In genomic region chr18:46190667-46191066, GRCh38 we compare ENCODE assay signal across 16 cellular contexts.
A peak's percentile ranks its signal among the peaks of the same experiment; 100 is the strongest.
DNase-seq lines count a peak whose midpoint lies in the region; ATAC-seq and TF ChIP-seq lines count a peak whose summit lies in the region.
"Had no signal": no experiment of that assay in that cellular context is flagged by ENCODE, and none has a peak within 500 bp of the region (broad histone marks: within the 10 kb centered on the region; RNA-seq: fewer than 3 reads in every experiment).

No MANE protein-coding gene starts in this region.

- H3K27ac ChIP-seq in CD4-positive, CD25-positive, alpha-beta regulatory T cell (ENCODE audit: insufficient read depth, low read length, poor library complexity, severe bottlenecking), result no peak overlapping the region
- H3K27ac ChIP-seq in foreskin keratinocyte (no peak overlapping the region), colonic mucosa (no peak overlapping the region)
- H3K27ac ChIP-seq: 22Rv1 had no signal

- H3K4me1 Mint-ChIP-seq in CD4-positive, CD25-positive, alpha-beta regulatory T cell, result peaks cover 13 to 57% (median 27%) of the 10 kb centered on the region in 4 donors
- H3K4me1 Mint-ChIP-seq in WTC11, result 0 out of 2 replicates have a peak, but pooled peaks cover 3% of the 10 kb centered on the region
- peaks cover 9 to 16% of the 10 kb centered on the region in 2 donors for H3K4me1 Mint-ChIP-seq in natural killer cell treated with Interleukin-12 subunit alpha and Interleukin-12 subunit beta and Interleukin-15 and Interleukin-18, amount 100 ng/mL, for 72 hours (ENCODE audit: low read depth in 2 of 2)

- CTCF ChIA-PET in WTC11 (lab: Charles Lee), result interaction anchor here (0.6 to 1.0 kb wide), 2 partner anchors 17 to 1818 kb away, joined by 3 to 4 read pairs; a partner anchor contains a TSS

- H3K36me3 Mint-ChIP-seq in CD4-positive, CD25-positive, alpha-beta regulatory T cell, result peaks cover 8% of the 10 kb centered on the region
- H3K36me3 Mint-ChIP-seq in WTC11, result no peaks in the 10 kb centered on the region
- H3K36me3 Mint-ChIP-seq in natural killer cell treated with Interleukin-12 subunit alpha and Interleukin-12 subunit beta and Interleukin-15 and Interleukin-18, amount 100 ng/mL, for 72 hours, result no peaks in the 10 kb centered on the region

- no peaks in the 10 kb centered on the region for H3K27me3 Mint-ChIP-seq in CD4-positive, CD25-positive, alpha-beta regulatory T cell
- no peaks in the 10 kb centered on the region for H3K27me3 Mint-ChIP-seq in WTC11 (ENCODE audit: low read depth)
- no peaks in the 10 kb centered on the region for H3K27me3 Mint-ChIP-seq in natural killer cell treated with Interleukin-12 subunit alpha and Interleukin-12 subunit beta and Interleukin-15 and Interleukin-18, amount 100 ng/mL, for 72 hours
- H3K27me3 Mint-ChIP-seq: CD8-positive, alpha-beta memory T cell had no signal

- H3K27me3 ChIP-seq in CD4-positive, CD25-positive, alpha-beta regulatory T cell (ENCODE audit: control insufficient read depth, insufficient read depth, low read length), result no peaks in the 10 kb centered on the region
- H3K27me3 ChIP-seq in foreskin keratinocyte, result no peaks in the 10 kb centered on the region
- no peaks in the 10 kb centered on the region for H3K27me3 ChIP-seq in colonic mucosa

- H3K4me1 ChIP-seq in CD4-positive, CD25-positive, alpha-beta regulatory T cell (ENCODE audit: control insufficient read depth, insufficient read depth, low read length, poor library complexity, severe bottlenecking), result peaks cover 9% of the 10 kb centered on the region
- H3K4me1 ChIP-seq in foreskin keratinocyte (no peaks in the 10 kb centered on the region), colonic mucosa (no peaks in the 10 kb centered on the region)

- peak overlapping the region in 1 of 4 donors; percentile 29 for H3K4me3 Mint-ChIP-seq in CD4-positive, CD25-positive, alpha-beta regulatory T cell
- no peak overlapping the region for H3K4me3 Mint-ChIP-seq in WTC11
- no peak overlapping the region for H3K4me3 Mint-ChIP-seq in natural killer cell treated with Interleukin-12 subunit alpha and Interleukin-12 subunit beta and Interleukin-15 and Interleukin-18, amount 100 ng/mL, for 72 hours

- POLR2A ChIA-PET in WTC11 (lab: Charles Lee), result interaction anchor here (0.7 kb wide), 1 partner anchor 265 kb away, joined by 3 read pairs; no protein-coding TSS in a partner anchor

- peaks cover 4% of the 10 kb centered on the region for H3K36me3 ChIP-seq in CD4-positive, CD25-positive, alpha-beta regulatory T cell (ENCODE audit: control insufficient read depth, insufficient read depth, low read length)
- no peaks in the 10 kb centered on the region for H3K36me3 ChIP-seq in colonic mucosa

- no peaks in the 10 kb centered on the region for H3K9me3 ChIP-seq in CD4-positive, CD25-positive, alpha-beta regulatory T cell (ENCODE audit: control insufficient read depth in 2 of 2, low read length in 2 of 2)
- H3K9me3 ChIP-seq in colonic mucosa, result no peaks in the 10 kb centered on the region

- H3K4me3 ChIP-seq in CD4-positive, CD25-positive, alpha-beta regulatory T cell (ENCODE audit: low read depth, low read length), result no peak overlapping the region
- H3K4me3 ChIP-seq in colonic mucosa, result no peak overlapping the region

- H3K27ac Mint-ChIP-seq in CD4-positive, CD25-positive, alpha-beta regulatory T cell, result peak overlapping the region; percentile 3 to 72 (median 64)
- 0 out of 2 replicates have a peak overlapping the region, but pooled peaks have one; percentile 8 for H3K27ac Mint-ChIP-seq in WTC11
- no peak overlapping the region for H3K27ac Mint-ChIP-seq in natural killer cell treated with Interleukin-12 subunit alpha and Interleukin-12 subunit beta and Interleukin-15 and Interleukin-18, amount 100 ng/mL, for 72 hours

- peak; percentile 81 to 91 for ATAC-seq in activated CD4-positive, CD25-positive, alpha-beta regulatory T cell treated with anti-CD3 and anti-CD28 coated beads, Interleukin-2, amount 50 U/mL, for 24 hours
- peak in 1 of 2 donors; percentile 25 for ATAC-seq in CD4-positive, CD25-positive, alpha-beta regulatory T cell (ENCODE audit: low read depth in 2 of 2)
- ATAC-seq in WTC11 (no peak), foreskin keratinocyte (peak; percentile 51)
- ATAC-seq in natural killer cell treated with Interleukin-12 subunit alpha and Interleukin-12 subunit beta and Interleukin-15 and Interleukin-18, amount 100 ng/mL, for 72 hours, result no peak
- ATAC-seq: HCT116 had no signal

- no peaks in the 10 kb centered on the region for H3K9me3 Mint-ChIP-seq in CD4-positive, CD25-positive, alpha-beta regulatory T cell
- H3K9me3 Mint-ChIP-seq in WTC11, result no peaks in the 10 kb centered on the region
- no peaks in the 10 kb centered on the region for H3K9me3 Mint-ChIP-seq in natural killer cell treated with Interleukin-12 subunit alpha and Interleukin-12 subunit beta and Interleukin-15 and Interleukin-18, amount 100 ng/mL, for 72 hours
- H3K9me3 Mint-ChIP-seq: CD8-positive, alpha-beta memory T cell had no signal

- TF ChIP-seq CTCF in WTC11 (IDR thresholded peaks at IDR 0.05) (no peak), foreskin keratinocyte (conservative IDR thresholded peaks at IDR 0.05) (no peak), colonic mucosa (IDR thresholded peaks at IDR 0.05) (no peak)

- intact Hi-C loops in colonic mucosa (cut with DNase I), result no loop called here

- DNase-seq in activated CD4-positive, CD25-positive, alpha-beta regulatory T cell treated with anti-CD3 and anti-CD28 coated beads, Interleukin-2, amount 50 U/mL, for 72 hours, result no peak
- no peak for DNase-seq in CD4-positive, CD25-positive, alpha-beta regulatory T cell
- DNase-seq in WTC11 (ENCODE audit: low spot score), result no peak
- DNase-seq in foreskin keratinocyte, result no peak
- DNase-seq in colonic mucosa, result no peak
- no peak for DNase-seq in SW 1271 (lab: John Stamatoyannopoulos, UW)
- no peak for DNase-seq in natural killer cell treated with Interleukin-12 subunit alpha and Interleukin-12 subunit beta and Interleukin-15 and Interleukin-18, amount 100 ng/mL, for 72 hours (ENCODE audit: low spot score)
- DNase-seq: CD8-positive, alpha-beta memory T cell; DMS79; NCI-H1417; NCI-H1930; NCI-H446; NK-92 treated with Interleukin-12 subunit alpha and Interleukin-12 subunit beta, amount 100 ng/mL, for 24 hours had no signal

- H3K9ac ChIP-seq in colonic mucosa (ENCODE audit: low read depth in 2 of 2, low read length in 2 of 2), result no peak overlapping the region

TF ChIP-seq in WTC11, 78 proteins besides CTCF, POLR2A, EP300 and RAD21 (continues in another document):
- TF ChIP-seq ZNF396 (CRISPR knock-in tag; IDR thresholded peaks at IDR 0.05; ENCODE audit: borderline replicate concordance) (no peak), MLX (CRISPR knock-in tag; IDR thresholded peaks at IDR 0.05) (no peak), TEAD4 (CRISPR knock-in tag; IDR thresholded peaks at IDR 0.05) (no peak), IRF2 (CRISPR knock-in tag; IDR thresholded peaks at IDR 0.05; ENCODE audit: borderline replicate concordance, low read depth) (no peak), RELA (CRISPR knock-in tag; IDR thresholded peaks at IDR 0.05; ENCODE audit: borderline replicate concordance) (no peak), ATF2 (CRISPR knock-in tag; IDR thresholded peaks at IDR 0.05; ENCODE audit: borderline replicate concordance, low read depth) (no peak), NFATC4 (CRISPR knock-in tag; IDR thresholded peaks at IDR 0.05) (no peak), ZNF317 (CRISPR knock-in tag; IDR thresholded peaks at IDR 0.05; ENCODE audit: borderline replicate concordance, low read depth) (no peak), ZNF219 (CRISPR knock-in tag; IDR thresholded peaks at IDR 0.05; ENCODE audit: borderline replicate concordance) (no peak), NR2C2 (CRISPR knock-in tag; IDR thresholded peaks at IDR 0.05) (no peak), GABPB1 (CRISPR knock-in tag; IDR thresholded peaks at IDR 0.05) (no peak)
- TF ChIP-seq, protein P1, sequence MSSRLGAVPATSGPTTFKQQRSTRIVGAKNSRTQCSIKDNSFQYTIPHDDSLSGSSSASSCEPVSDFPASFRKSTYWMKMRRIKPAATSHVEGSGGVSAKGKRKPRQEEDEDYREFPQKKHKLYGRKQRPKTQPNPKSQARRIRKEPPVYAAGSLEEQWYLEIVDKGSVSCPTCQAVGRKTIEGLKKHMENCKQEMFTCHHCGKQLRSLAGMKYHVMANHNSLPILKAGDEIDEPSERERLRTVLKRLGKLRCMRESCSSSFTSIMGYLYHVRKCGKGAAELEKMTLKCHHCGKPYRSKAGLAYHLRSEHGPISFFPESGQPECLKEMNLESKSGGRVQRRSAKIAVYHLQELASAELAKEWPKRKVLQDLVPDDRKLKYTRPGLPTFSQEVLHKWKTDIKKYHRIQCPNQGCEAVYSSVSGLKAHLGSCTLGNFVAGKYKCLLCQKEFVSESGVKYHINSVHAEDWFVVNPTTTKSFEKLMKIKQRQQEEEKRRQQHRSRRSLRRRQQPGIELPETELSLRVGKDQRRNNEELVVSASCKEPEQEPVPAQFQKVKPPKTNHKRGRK (CRISPR knock-in tag; IDR thresholded peaks at IDR 0.05; ENCODE audit: borderline replicate concordance), result no peak
- TF ChIP-seq, protein P2, sequence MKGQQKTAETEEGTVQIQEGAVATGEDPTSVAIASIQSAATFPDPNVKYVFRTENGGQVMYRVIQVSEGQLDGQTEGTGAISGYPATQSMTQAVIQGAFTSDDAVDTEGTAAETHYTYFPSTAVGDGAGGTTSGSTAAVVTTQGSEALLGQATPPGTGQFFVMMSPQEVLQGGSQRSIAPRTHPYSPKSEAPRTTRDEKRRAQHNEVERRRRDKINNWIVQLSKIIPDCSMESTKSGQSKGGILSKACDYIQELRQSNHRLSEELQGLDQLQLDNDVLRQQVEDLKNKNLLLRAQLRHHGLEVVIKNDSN (CRISPR knock-in tag; IDR thresholded peaks at IDR 0.05), result no peak

Comparison
In these comparisons a context has a peak if more than half of its experiments do, and no peak if none do; other contexts are left out.
1. ATAC-seq: peak in activated CD4-positive, CD25-positive, alpha-beta regulatory T cell treated with anti-CD3 and anti-CD28 coated beads, Interleukin-2, amount 50 U/mL, for 24 hours (2 of 2) and foreskin keratinocyte (single experiment); none in WTC11 (single experiment) and natural killer cell treated with Interleukin-12 subunit alpha and Interleukin-12 subunit beta and Interleukin-15 and Interleukin-18, amount 100 ng/mL, for 72 hours (0 of 2).
2. H3K27ac Mint-ChIP-seq: peak in CD4-positive, CD25-positive, alpha-beta regulatory T cell (3 of 3) and WTC11 (single experiment); none in natural killer cell treated with Interleukin-12 subunit alpha and Interleukin-12 subunit beta and Interleukin-15 and Interleukin-18, amount 100 ng/mL, for 72 hours (0 of 2).